Comparison of ENCODE assay signal across 1 cellular context in genomic region chr11:416051-416756, GRCh38.
TF ChIP-seq lines count a peak whose summit lies in the region.

No MANE protein-coding gene starts in this region.

TF ChIP-seq in liver, 16 proteins besides CTCF, POLR2A, EP300 and RAD21 (continued from another document):
- TF ChIP-seq, protein P1, sequence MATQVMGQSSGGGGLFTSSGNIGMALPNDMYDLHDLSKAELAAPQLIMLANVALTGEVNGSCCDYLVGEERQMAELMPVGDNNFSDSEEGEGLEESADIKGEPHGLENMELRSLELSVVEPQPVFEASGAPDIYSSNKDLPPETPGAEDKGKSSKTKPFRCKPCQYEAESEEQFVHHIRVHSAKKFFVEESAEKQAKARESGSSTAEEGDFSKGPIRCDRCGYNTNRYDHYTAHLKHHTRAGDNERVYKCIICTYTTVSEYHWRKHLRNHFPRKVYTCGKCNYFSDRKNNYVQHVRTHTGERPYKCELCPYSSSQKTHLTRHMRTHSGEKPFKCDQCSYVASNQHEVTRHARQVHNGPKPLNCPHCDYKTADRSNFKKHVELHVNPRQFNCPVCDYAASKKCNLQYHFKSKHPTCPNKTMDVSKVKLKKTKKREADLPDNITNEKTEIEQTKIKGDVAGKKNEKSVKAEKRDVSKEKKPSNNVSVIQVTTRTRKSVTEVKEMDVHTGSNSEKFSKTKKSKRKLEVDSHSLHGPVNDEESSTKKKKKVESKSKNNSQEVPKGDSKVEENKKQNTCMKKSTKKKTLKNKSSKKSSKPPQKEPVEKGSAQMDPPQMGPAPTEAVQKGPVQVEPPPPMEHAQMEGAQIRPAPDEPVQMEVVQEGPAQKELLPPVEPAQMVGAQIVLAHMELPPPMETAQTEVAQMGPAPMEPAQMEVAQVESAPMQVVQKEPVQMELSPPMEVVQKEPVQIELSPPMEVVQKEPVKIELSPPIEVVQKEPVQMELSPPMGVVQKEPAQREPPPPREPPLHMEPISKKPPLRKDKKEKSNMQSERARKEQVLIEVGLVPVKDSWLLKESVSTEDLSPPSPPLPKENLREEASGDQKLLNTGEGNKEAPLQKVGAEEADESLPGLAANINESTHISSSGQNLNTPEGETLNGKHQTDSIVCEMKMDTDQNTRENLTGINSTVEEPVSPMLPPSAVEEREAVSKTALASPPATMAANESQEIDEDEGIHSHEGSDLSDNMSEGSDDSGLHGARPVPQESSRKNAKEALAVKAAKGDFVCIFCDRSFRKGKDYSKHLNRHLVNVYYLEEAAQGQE (IDR thresholded peaks at IDR 0.05) = no peak
